ENCODE assay signal across 10 cellular contexts in the genomic region with DNA sequence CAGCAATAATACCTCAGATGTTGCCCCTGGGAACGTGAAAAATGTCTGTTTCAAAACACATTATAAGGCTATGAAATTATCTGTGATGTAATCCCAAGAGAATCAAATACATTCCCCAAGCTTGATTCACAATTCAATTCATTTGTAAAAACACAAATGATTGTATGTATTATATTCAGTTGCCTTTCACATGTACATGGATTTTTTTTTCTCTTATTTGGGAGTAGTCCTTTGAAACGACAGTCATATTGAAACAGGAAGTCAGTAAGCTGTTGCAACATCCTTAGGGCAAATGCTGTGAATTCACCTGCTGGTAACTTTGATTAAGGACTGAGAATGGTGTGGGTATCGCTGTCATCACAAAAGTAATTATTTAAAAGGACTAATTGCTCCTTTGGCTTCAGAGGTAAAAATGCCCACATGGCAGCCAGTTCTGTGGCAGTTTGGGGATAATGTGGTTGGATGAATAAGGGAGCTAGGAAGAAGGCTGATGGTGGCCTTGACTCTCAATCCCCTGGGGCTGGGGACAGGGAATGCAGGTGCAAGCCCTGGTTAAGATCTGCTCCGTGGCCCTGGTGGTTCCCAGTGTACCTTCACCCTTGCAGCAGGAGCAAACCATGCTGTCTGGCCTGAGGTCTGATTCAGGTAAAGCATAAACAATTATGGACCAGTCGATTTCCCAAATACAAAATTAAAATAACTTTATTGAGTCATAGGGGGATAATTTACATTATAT. TPM values are rescaled to one million over a fixed set of nuclear protein-coding genes. Genes with fewer than 3 reads are reported as not detected.
A peak's percentile ranks its signal among the peaks of the same experiment; 100 is the strongest.
DNase-seq lines count a peak whose midpoint lies in the region; ATAC-seq, FAIRE-seq and TF ChIP-seq lines count a peak whose summit lies in the region.
"Had no signal": no experiment of that assay in that cellular context is flagged by ENCODE, and none has a peak within 500 bp of the region (broad histone marks: within the 10 kb centered on the region; RNA-seq: fewer than 3 reads in every experiment).

No MANE protein-coding gene starts in this region.

- H3K27ac ChIP-seq in K562 (ENCODE audit: extremely low read depth, low read depth, low read length) = no peak overlapping the region

- no peaks in the 10 kb centered on the region for H3K79me2 ChIP-seq in K562 (ENCODE audit: control insufficient read depth, insufficient read depth, low read length)

- TF ChIP-seq POLR2A in K562 (conservative IDR thresholded peaks at IDR 0.05) = no peak

- FAIRE-seq in K562 (lab: Jason Lieb, UNC) = peak; percentile 59

- TF ChIP-seq CTCF in GM13976 (IDR thresholded peaks at IDR 0.05; ENCODE audit: borderline replicate concordance, control extremely low read depth, extremely low read depth, insufficient read depth, missing control alignments) = no peak
- no peak for TF ChIP-seq CTCF in LNCaP clone FGC (IDR thresholded peaks at IDR 0.05; ENCODE audit: control insufficient read depth, extremely low read depth, insufficient read depth)
- no peak for TF ChIP-seq CTCF in K562 (IDR thresholded peaks at IDR 0.05 in 2 of 3, conservative IDR thresholded peaks at IDR 0.05 in 1 of 3; ENCODE audit: insufficient read depth in 2 of 3, low read depth in 1 of 3, low read length in 3 of 3)

- no peak overlapping the region for H3K9ac ChIP-seq in K562 (ENCODE audit: insufficient read depth in 1 of 2, low read depth in 2 of 2, low read length in 2 of 2)

- peaks cover 0 to 7% of the 10 kb centered on the region in 2 experiments; a peak in 3 of 5 replicates for H3K4me1 ChIP-seq in K562 (replicated peaks in 1 of 2; ENCODE audit: control insufficient read depth in 2 of 2, insufficient read depth in 2 of 2, low read length in 2 of 2)

- H3K9me1 ChIP-seq in K562 (ENCODE audit: control insufficient read depth, insufficient read depth, low read length) = no peaks in the 10 kb centered on the region

- H3K27me3 ChIP-seq in K562 (ENCODE audit: control insufficient read depth in 2 of 2, insufficient read depth in 2 of 2, low read length in 2 of 2) = no peaks in the 10 kb centered on the region

- H3K9me3 ChIP-seq in K562 (replicated peaks; ENCODE audit: control insufficient read depth, insufficient read depth, low read depth, low read length) = no peaks in the 10 kb centered on the region

- peak overlapping the region; percentile 76 for H2AFZ ChIP-seq in K562 (ENCODE audit: low read depth, low read length)

- POLR2A ChIA-PET in K562 (lab: Yijun Ruan, JAX) = interaction anchor here (1.2 to 1.4 kb wide), 2 partner anchors 9 to 13 kb away, joined by 3 to 5 read pairs; partner anchors contain the start of gene EHF

- ATAC-seq in GM21737 (IDR thresholded peaks at IDR 0.05; ENCODE audit: unreplicated experiment) (peak; percentile 81), K562 (peak; percentile 67)

- no peak overlapping the region for H3K4me2 ChIP-seq in K562 (ENCODE audit: insufficient read depth, low read length)

- peak; percentile 28 for DNase-seq in GM13976 (ENCODE audit: low spot score)
- no peak for DNase-seq in LNCaP clone FGC (ENCODE audit: low read depth)
- no peak for DNase-seq in K562 (ENCODE audit: extremely low read depth in 1 of 4, low spot score in 3 of 4)
- DNase-seq in renal cortical epithelial cell (ENCODE audit: low read depth) = peak; percentile 67
- no peak for DNase-seq in epidermal melanocyte (ENCODE audit: insufficient read length, low spot score)
- DNase-seq in NCI-H1694 treated with DMSO at 0.1 percent for 48 hours (lab: John Stamatoyannopoulos, UW) = no peak
- DNase-seq in NCI-H1048 (lab: John Stamatoyannopoulos, UW) = no peak
- DNase-seq: naive thymus-derived CD8-positive, alpha-beta T cell had no signal

- H4K20me1 ChIP-seq in K562 (replicated peaks; ENCODE audit: control insufficient read depth, insufficient read depth, low read length) = no peaks in the 10 kb centered on the region

- 18% methylated on average over 5 of the region's 5 CpGs for WGBS in K562 (ENCODE audit: insufficient coverage, low coverage, missing lambda C conversion rate)

- in situ Hi-C loops in GM13976 (cut with MboI; ENCODE audit: low sequenced_read_pairs, unreplicated experiment) (no loop called here), K562 (cut with MboI) (no loop called here)

- H3K36me3 ChIP-seq in K562 (ENCODE audit: control insufficient read depth, insufficient read depth, low read length) = no peaks in the 10 kb centered on the region

- H3K4me3 ChIP-seq in LNCaP clone FGC (ENCODE audit: low read depth, low read length) (peak overlapping the region; percentile 88), K562 (no peak overlapping the region)

- TF ChIP-seq RAD21 in K562 (CRISPR knock-in tag; conservative IDR thresholded peaks at IDR 0.05 in 1 of 2, IDR thresholded peaks at IDR 0.05 in 1 of 2) = no peak

- no TSS peak for BruUV-seq in K562 (replicated peaks; lab: Mats Ljungman, UMichigan)

- TF ChIP-seq EP300 in K562 (IDR thresholded peaks at IDR 0.05; ENCODE audit: low read length) = no peak

- intact Hi-C loops in K562 (cut with micrococcal nuclease) = no loop called here

- CTCF ChIA-PET in K562 (lab: Yijun Ruan, JAX; ENCODE audit: low intra/inter-chr PET ratio) = no interaction called here

TF ChIP-seq in K562, 482 proteins besides CTCF, POLR2A, EP300 and RAD21 (continues in another document):
- TF ChIP-seq ETV1 (tag; conservative IDR thresholded peaks at IDR 0.05; ENCODE audit: low read depth) (0 out of 2 replicates have a peak, but pooled peaks have one; percentile 21), GABPA (tag; conservative IDR thresholded peaks at IDR 0.05; ENCODE audit: low read depth) (peak; percentile 59), MCM7 (IDR thresholded peaks at IDR 0.05) (no peak), GATAD2B (IDR thresholded peaks at IDR 0.05; ENCODE audit: borderline replicate concordance) (no peak), POLR2H (tag; IDR thresholded peaks at IDR 0.05; ENCODE audit: low read depth) (no peak), ETS2 (tag; IDR thresholded peaks at IDR 0.05; ENCODE audit: borderline replicate concordance, poor library complexity, severe bottlenecking) (no peak), PTRF (tag; IDR thresholded peaks at IDR 0.05) (no peak), ARID1B (IDR thresholded peaks at IDR 0.05) (peak; percentile 27), NR2C2 (CRISPR knock-in tag; IDR thresholded peaks at IDR 0.05) (no peak), NR2C2 (tag; IDR thresholded peaks at IDR 0.05) (0 out of 2 replicates have a peak, but pooled peaks have one; percentile 7), DDX20 (tag; IDR thresholded peaks at IDR 0.05; ENCODE audit: low read depth) (peak; percentile 58; the same call in 1 of the 2 replicates), SPI1 (IDR thresholded peaks at IDR 0.05; ENCODE audit: borderline replicate concordance, low read depth, low read length) (peak; percentile 87), NR2C1 (IDR thresholded peaks at IDR 0.05) (no peak), NR2C1 (tag; IDR thresholded peaks at IDR 0.05) (peak; percentile 10; the same call in 1 of the 2 replicates), ATF3 (IDR thresholded peaks at IDR 0.05) (peak; percentile 52), ATF3 (CRISPR knock-in tag; conservative IDR thresholded peaks at IDR 0.05) (no peak)
- TF ChIP-seq, protein P1, sequence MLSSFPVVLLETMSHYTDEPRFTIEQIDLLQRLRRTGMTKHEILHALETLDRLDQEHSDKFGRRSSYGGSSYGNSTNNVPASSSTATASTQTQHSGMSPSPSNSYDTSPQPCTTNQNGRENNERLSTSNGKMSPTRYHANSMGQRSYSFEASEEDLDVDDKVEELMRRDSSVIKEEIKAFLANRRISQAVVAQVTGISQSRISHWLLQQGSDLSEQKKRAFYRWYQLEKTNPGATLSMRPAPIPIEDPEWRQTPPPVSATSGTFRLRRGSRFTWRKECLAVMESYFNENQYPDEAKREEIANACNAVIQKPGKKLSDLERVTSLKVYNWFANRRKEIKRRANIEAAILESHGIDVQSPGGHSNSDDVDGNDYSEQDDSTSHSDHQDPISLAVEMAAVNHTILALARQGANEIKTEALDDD (IDR thresholded peaks at IDR 0.05) = 0 out of 2 replicates have a peak, but pooled peaks have one; percentile 10
- TF ChIP-seq, protein P2, sequence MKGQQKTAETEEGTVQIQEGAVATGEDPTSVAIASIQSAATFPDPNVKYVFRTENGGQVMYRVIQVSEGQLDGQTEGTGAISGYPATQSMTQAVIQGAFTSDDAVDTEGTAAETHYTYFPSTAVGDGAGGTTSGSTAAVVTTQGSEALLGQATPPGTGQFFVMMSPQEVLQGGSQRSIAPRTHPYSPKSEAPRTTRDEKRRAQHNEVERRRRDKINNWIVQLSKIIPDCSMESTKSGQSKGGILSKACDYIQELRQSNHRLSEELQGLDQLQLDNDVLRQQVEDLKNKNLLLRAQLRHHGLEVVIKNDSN (CRISPR knock-in tag; IDR thresholded peaks at IDR 0.05) = no peak

RNA-seq across cellular contexts. Expression of gene EHF, which starts 13.3 kb away (rescaled TPM):
- not detected in 2 replicates for total RNA-seq in K562 (2011; cell fraction: chromatin; rRNA removed; ENCODE audit: low replicate concordance)
- total RNA-seq in K562 (2011; cell fraction: nucleolus; rRNA removed) = not detected in 2 replicates
- total RNA-seq in K562 (2011; cell fraction: nucleoplasm; rRNA removed) = not detected in 2 replicates
- total RNA-seq in K562 (2014; rRNA removed) = 0.20 and 0.54 TPM in 2 replicates
- total RNA-seq in K562 (2014; rRNA removed; fragmentation: Illumina TruSeq; extraction: Trizol) = 0.41 and 0.47 TPM in 2 replicates
- 0.34 and 0.40 TPM in 2 replicates for total RNA-seq in K562 (2015; rRNA removed; fragmentation: Illumina TruSeq; extraction: Trizol)
- total RNA-seq in K562 (2021) = 0.38 and 0.76 TPM in 2 replicates
- polyA plus RNA-seq in K562 (2011; rRNA removed) = 0.03 and 0.04 TPM in 2 replicates
- polyA plus RNA-seq in K562 (2011; cell fraction: cytosol; rRNA removed) = 0.13 TPM in 1 of 2 replicates, not detected in the other
- polyA plus RNA-seq in K562 (2011; cell fraction: nucleus; rRNA removed) = not detected in 2 replicates
- polyA plus RNA-seq in K562 (2012) = 0.17 and 0.37 TPM in 2 replicates
- polyA plus RNA-seq in K562 (2014; fragmentation: Illumina TruSeq; extraction: Trizol) = 0.24 TPM in 1 of 2 replicates, not detected in the other
- polyA plus RNA-seq in K562 (2014; fragmentation: Nextera tagmentation; extraction: Ambion mirVana) = under 1 TPM; 0.24 to 0.37 TPM
- polyA plus RNA-seq in K562 (2014; rRNA removed) = 0.04 TPM in 1 of 2 replicates, not detected in the other
- polyA minus RNA-seq in K562 (2011; rRNA and poly(A)+ RNA removed) = 0.11 and 0.36 TPM in 2 replicates
- polyA minus RNA-seq in K562 (2011; cell fraction: cytosol; rRNA and poly(A)+ RNA removed) = not detected in 2 replicates
- not detected in 2 replicates for polyA minus RNA-seq in K562 (2011; cell fraction: nucleus; rRNA and poly(A)+ RNA removed)
- total RNA-seq in renal cortical epithelial cell = 43.7 and 158 TPM in 2 replicates
- total RNA-seq: naive thymus-derived CD8-positive, alpha-beta T cell; T-helper 1 cell treated with Interleukin-12 subunit alpha and Interleukin-12 subunit beta and Interleukin-4 antibody, amounts not matched to agents 30 ng/mL and 1 ng/mL, for 36 hours had no signal
- polyA plus RNA-seq: naive thymus-derived CD8-positive, alpha-beta T cell had no signal

Comparison
In these comparisons a context has a peak if more than half of its experiments do, and no peak if none do; other contexts are left out.
1. DNase-seq: peak in GM13976 (single experiment) and renal cortical epithelial cell (single experiment); none in LNCaP clone FGC (single experiment), K562 (0 of 4), epidermal melanocyte (single experiment), NCI-H1694 treated with DMSO at 0.1 percent for 48 hours (single experiment) and NCI-H1048 (single experiment).
2. RNA of gene EHF, which starts 13.3 kb away (total RNA-seq): 43.7 to 158 TPM in renal cortical epithelial cell; 0.20 to 0.76 TPM in K562; every median in the first group is over 10 times any median in the second.